16 cellular contexts compared by ENCODE assay signal in genomic region chr7:16742547-16742946, GRCh38.
"Had no signal": no experiment of that assay in that cellular context is flagged by ENCODE, and none has a peak within 500 bp of the region (broad histone marks: within the 10 kb centered on the region; RNA-seq: fewer than 3 reads in every experiment).

No MANE protein-coding gene starts in this region.

- ATAC-seq: gastroesophageal sphincter, natural killer cell had no signal

- H3K36me3 ChIP-seq: esophagus squamous epithelium, gastroesophageal sphincter, ovary, right atrium auricular region had no signal

- H3K9me3 Mint-ChIP-seq: mesothelial cell of epicardium, natural killer cell, neural crest cell had no signal

- H3K36me3 Mint-ChIP-seq: mesothelial cell of epicardium, natural killer cell had no signal

- H2AFZ ChIP-seq: hepatocyte had no signal

- DNase-seq: effector CD4-positive, alpha-beta T cell; esophagus squamous epithelium; glutamatergic neuron; kidney; natural killer cell; ovary; small intestine; stimulated activated CD4-positive, alpha-beta T cell treated with anti-CD3 and anti-CD28 coated beads, Interleukin-2, amount 100 ng/mL, for 48 hours; stimulated activated naive CD4-positive, alpha-beta T cell treated with Interleukin-2 at 50 U/mL for 16 hours; trophoblast cell had no signal

- H3K4me3 Mint-ChIP-seq: mesothelial cell of epicardium, natural killer cell, neural crest cell had no signal

- H3K27ac Mint-ChIP-seq: mesothelial cell of epicardium, natural killer cell had no signal

- H3K4me1 Mint-ChIP-seq: natural killer cell had no signal

- H3K27me3 ChIP-seq: esophagus squamous epithelium, gastroesophageal sphincter, hepatocyte, ovary, right atrium auricular region had no signal

- H3K4me3 ChIP-seq: coronary artery, esophagus squamous epithelium, gastroesophageal sphincter, hepatocyte, ovary, right atrium auricular region had no signal

- H3K79me2 ChIP-seq: hepatocyte had no signal

- H3K27ac ChIP-seq: coronary artery, esophagus squamous epithelium, hepatocyte, ovary had no signal

- FAIRE-seq: kidney, small intestine had no signal

- H3K9me3 ChIP-seq: esophagus squamous epithelium, gastroesophageal sphincter, ovary, right atrium auricular region had no signal
